ENCODE assay signal across 33 cellular contexts in the genomic region with DNA sequence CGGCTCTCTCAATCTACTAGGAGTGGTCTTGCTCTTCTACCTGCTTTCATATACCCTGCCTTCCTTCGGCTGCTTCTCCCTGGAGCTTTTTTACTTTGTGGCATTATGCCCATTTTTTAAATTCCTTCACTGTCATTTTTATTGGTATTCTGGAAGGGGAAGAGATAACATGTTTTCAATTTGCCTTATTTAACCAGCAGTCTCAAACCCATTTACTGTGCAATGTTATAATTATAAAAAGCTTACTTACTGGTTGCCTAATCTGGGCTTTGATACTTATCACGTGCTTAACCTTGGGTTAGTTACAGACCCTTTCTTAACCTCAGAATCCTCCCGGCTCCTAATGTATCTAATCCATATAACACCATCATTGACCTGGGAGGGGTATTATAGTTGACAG.
"Had no signal": no experiment of that assay in that cellular context is flagged by ENCODE, and none has a peak within 500 bp of the region (broad histone marks: within the 10 kb centered on the region; RNA-seq: fewer than 3 reads in every experiment).

No MANE protein-coding gene starts in this region.

- FAIRE-seq: TTC549 had no signal

- H3K4me2 ChIP-seq: KMS-11 had no signal

- H3K27ac ChIP-seq: brain microvascular endothelial cell, KMS-11, Peyer's patch, SJSA1 had no signal

- H3K4me1 ChIP-seq: Peyer's patch, SJSA1 had no signal

- H3K9me3 Mint-ChIP-seq: activated CD4-positive, alpha-beta T cell treated with anti-CD3 and anti-CD28 coated beads, Interleukin-2, amount 10 ng/mL, durations not matched to agents 7 days and 5 days; activated naive CD4-positive, alpha-beta T cell treated with anti-CD3 and anti-CD28 coated beads, Interleukin-2, amount 10 ng/mL, durations not matched to agents 7 days and 5 days; activated naive CD8-positive, alpha-beta T cell treated with anti-CD3 and anti-CD28 coated beads, Interleukin-2, amount 50 U/mL, for 24 hours; central memory CD8-positive, alpha-beta T cell; WTC11 had no signal

- H3K36me3 ChIP-seq: brain microvascular endothelial cell, Peyer's patch, SJSA1 had no signal

- ATAC-seq: activated CD4-positive, alpha-beta T cell treated with anti-CD3 and anti-CD28 coated beads for 36 hours; activated CD4-positive, CD25-positive, alpha-beta regulatory T cell treated with anti-CD3 and anti-CD28 coated beads, Interleukin-2, amount 50 U/mL, for 24 hours; activated CD8-positive, alpha-beta T cell treated with anti-CD3 and anti-CD28 coated beads, Interleukin-2, amount 10 ng/mL, durations not matched to agents 7 days and 5 days; activated naive CD8-positive, alpha-beta T cell treated with anti-CD3 and anti-CD28 coated beads, Interleukin-2, amount 50 U/mL, for 24 hours; WTC11 had no signal

- DNase-seq: activated CD4-positive, alpha-beta T cell treated with anti-CD3 and anti-CD28 coated beads for 36 hours; activated CD4-positive, alpha-beta T cell treated with anti-CD3 and anti-CD28 coated beads, Interleukin-2, amount 10 ng/mL, durations not matched to agents 7 days and 5 days; activated CD4-positive, alpha-beta T cell treated with anti-CD3 and anti-CD28 coated beads, Interleukin-2, amount 50 U/mL, for 48 hours; activated CD8-positive, alpha-beta memory T cell treated with anti-CD3 and anti-CD28 coated beads, Interleukin-2, amount 50 U/mL, for 4 hours; activated CD8-positive, alpha-beta T cell treated with anti-CD3 and anti-CD28 coated beads, Interleukin-2, amount 10 ng/mL, durations not matched to agents 7 days and 5 days; activated effector memory CD4-positive, alpha-beta T cell treated with Interleukin-2 at 50 U/mL for 16 hours; activated naive CD4-positive, alpha-beta T cell treated with anti-CD3 and anti-CD28 coated beads, Interleukin-2, amount 10 ng/mL, durations not matched to agents 7 days and 5 days; activated naive CD8-positive, alpha-beta T cell treated with anti-CD3 and anti-CD28 coated beads, Interleukin-2, amount 50 U/mL, for 24 hours; activated T-cell treated with anti-CD3 and anti-CD28 coated beads, Interleukin-2, amount 50 U/mL, for 48 hours; amniotic stem cell; aorta; brain microvascular endothelial cell; MM.1S; MV-4-11; NCI-H1092; NCI-H146; NCI-H187; NCI-H2029 treated with DMSO at 0.1 percent for 48 hours; NCI-H226; NCI-H446 treated with DMSO at 0.1 percent for 48 hours; NCI-H524; NCI-H69; NK-92 treated with Interleukin-12 subunit alpha and Interleukin-12 subunit beta, amount 100 ng/mL, for 24 hours; Peyer's patch; SHP77 treated with DMSO at 0.1 percent for 48 hours; T1000 had no signal

- H3K27ac Mint-ChIP-seq: activated CD4-positive, alpha-beta T cell treated with anti-CD3 and anti-CD28 coated beads for 36 hours; activated CD4-positive, alpha-beta T cell treated with anti-CD3 and anti-CD28 coated beads, Interleukin-2, amount 10 ng/mL, durations not matched to agents 7 days and 5 days; activated CD8-positive, alpha-beta T cell treated with anti-CD3 and anti-CD28 coated beads, Interleukin-2, amount 10 ng/mL, durations not matched to agents 7 days and 5 days; activated naive CD4-positive, alpha-beta T cell treated with anti-CD3 and anti-CD28 coated beads, Interleukin-2, amount 10 ng/mL, durations not matched to agents 7 days and 5 days; activated naive CD8-positive, alpha-beta T cell; activated naive CD8-positive, alpha-beta T cell treated with anti-CD3 and anti-CD28 coated beads, Interleukin-2, amount 50 U/mL, for 24 hours; WTC11 had no signal

- H3K9ac ChIP-seq: KMS-11 had no signal

- H3K4me1 Mint-ChIP-seq: activated CD4-positive, alpha-beta T cell treated with anti-CD3 and anti-CD28 coated beads for 36 hours; activated CD4-positive, alpha-beta T cell treated with anti-CD3 and anti-CD28 coated beads, Interleukin-2, amount 10 ng/mL, durations not matched to agents 7 days and 5 days; activated naive CD4-positive, alpha-beta T cell treated with anti-CD3 and anti-CD28 coated beads, Interleukin-2, amount 10 ng/mL, durations not matched to agents 7 days and 5 days; activated naive CD8-positive, alpha-beta T cell treated with anti-CD3 and anti-CD28 coated beads, Interleukin-2, amount 50 U/mL, for 24 hours; central memory CD8-positive, alpha-beta T cell had no signal

- H3K27me3 ChIP-seq: brain microvascular endothelial cell, Peyer's patch, SJSA1 had no signal

- H3K27me3 Mint-ChIP-seq: activated CD4-positive, alpha-beta T cell treated with anti-CD3 and anti-CD28 coated beads for 36 hours; activated CD4-positive, alpha-beta T cell treated with anti-CD3 and anti-CD28 coated beads, Interleukin-2, amount 10 ng/mL, durations not matched to agents 7 days and 5 days; activated naive CD8-positive, alpha-beta T cell; activated naive CD8-positive, alpha-beta T cell treated with anti-CD3 and anti-CD28 coated beads, Interleukin-2, amount 50 U/mL, for 24 hours; central memory CD8-positive, alpha-beta T cell had no signal

- H3K36me3 Mint-ChIP-seq: activated naive CD4-positive, alpha-beta T cell treated with anti-CD3 and anti-CD28 coated beads, Interleukin-2, amount 10 ng/mL, durations not matched to agents 7 days and 5 days; WTC11 had no signal

- H3K4me3 Mint-ChIP-seq: activated CD4-positive, alpha-beta T cell treated with anti-CD3 and anti-CD28 coated beads for 36 hours; activated CD4-positive, alpha-beta T cell treated with anti-CD3 and anti-CD28 coated beads, Interleukin-2, amount 10 ng/mL, durations not matched to agents 7 days and 5 days; activated CD8-positive, alpha-beta T cell treated with anti-CD3 and anti-CD28 coated beads, Interleukin-2, amount 10 ng/mL, durations not matched to agents 7 days and 5 days; activated naive CD4-positive, alpha-beta T cell treated with anti-CD3 and anti-CD28 coated beads, Interleukin-2, amount 10 ng/mL, durations not matched to agents 7 days and 5 days; activated naive CD8-positive, alpha-beta T cell; activated naive CD8-positive, alpha-beta T cell treated with anti-CD3 and anti-CD28 coated beads, Interleukin-2, amount 50 U/mL, for 24 hours; central memory CD8-positive, alpha-beta T cell; WTC11 had no signal

- H3K9me3 ChIP-seq: Peyer's patch, SJSA1 had no signal

- H3K4me3 ChIP-seq: Peyer's patch, SJSA1 had no signal
